In the genomic region with DNA sequence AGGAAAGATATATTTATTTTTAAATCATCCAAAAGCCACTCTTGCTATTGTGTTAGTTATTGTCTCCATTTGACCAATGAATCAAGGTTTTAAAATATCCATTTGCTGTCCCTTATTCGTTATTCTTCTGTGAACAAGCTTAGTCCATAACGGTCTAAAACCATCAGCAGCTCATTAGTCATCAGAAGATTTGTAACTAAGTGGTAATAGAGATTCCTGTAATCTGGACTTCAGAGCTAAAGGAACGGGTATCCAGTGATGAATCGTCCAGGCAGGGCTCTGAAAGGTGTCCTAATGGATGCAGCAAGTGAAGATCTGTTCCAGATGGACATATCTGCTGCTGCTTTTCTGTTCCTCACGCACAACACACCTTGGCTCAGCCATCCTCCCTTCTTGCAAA, we compare ENCODE assay signal across 27 cellular contexts.
"Had no signal": no experiment of that assay in that cellular context is flagged by ENCODE, and none has a peak within 500 bp of the region (broad histone marks: within the 10 kb centered on the region; RNA-seq: fewer than 3 reads in every experiment).

No MANE protein-coding gene starts in this region.

- DNase-seq: cerebellar nuclear complex; dermis blood vessel endothelial cell; endodermal cell; gastrocnemius medialis; heart right ventricle; hypothalamus; left lung; lower lobe of right lung; midbrain; nucleus accumbens; ovary; retina; right lobe of liver; spleen; stimulated activated CD4-positive, alpha-beta T cell treated with anti-CD3 and anti-CD28 coated beads, Interleukin-2, amount 100 ng/mL, for 24 hours; stimulated activated CD4-positive, alpha-beta T cell treated with anti-CD3 and anti-CD28 coated beads, Interleukin-4, amount 100 ng/mL, for 4 hours; stimulated activated naive B cell treated with anti-CD40 and anti-IgM and Interleukin-4, amounts not matched to agents 10 μg/mL and 1 μg/mL and 100 μg/mL, for 72 hours; stomach; substantia nigra; transverse colon had no signal

- H3K9ac ChIP-seq: neural progenitor cell had no signal

- H3K9me3 ChIP-seq: gastrocnemius medialis, heart right ventricle, left lung, lower lobe of right lung, ovary, prostate gland, right lobe of liver, spleen, stomach, thoracic aorta, transverse colon had no signal

- H3K4me1 ChIP-seq: gastrocnemius medialis, heart right ventricle, left lung, lower lobe of right lung, neural progenitor cell, prostate gland, right lobe of liver, spleen had no signal

- H2AFZ ChIP-seq: neural progenitor cell had no signal

- FAIRE-seq: colon, endothelial cell of umbilical vein, islet of Langerhans had no signal

- H3K36me3 ChIP-seq: gastrocnemius medialis, heart right ventricle, left lung, lower lobe of right lung, neural progenitor cell, ovary, prostate gland, right lobe of liver, spleen, stomach, thoracic aorta, transverse colon had no signal

- H3K27ac ChIP-seq: gastrocnemius medialis, heart right ventricle, left lung, lower lobe of right lung, neural progenitor cell, ovary, prostate gland, right lobe of liver, spleen, stomach, thoracic aorta, transverse colon had no signal

- H3K27me3 ChIP-seq: gastrocnemius medialis, heart right ventricle, left lung, ovary, right lobe of liver, spleen, stomach, transverse colon had no signal

- H3K4me3 ChIP-seq: gastrocnemius medialis, heart right ventricle, left lung, lower lobe of right lung, neural progenitor cell, ovary, prostate gland, right lobe of liver, spleen, stomach, thoracic aorta, transverse colon had no signal

- ATAC-seq: gastrocnemius medialis; heart right ventricle; left lung; lower lobe of right lung; natural killer cell treated with Interleukin-12 subunit alpha and Interleukin-12 subunit beta and Interleukin-15 and Interleukin-18, amount 100 ng/mL, for 72 hours; right lobe of liver; stimulated activated naive B cell treated with anti-CD40 and anti-IgM and Interleukin-4, amounts not matched to agents 10 μg/mL and 1 μg/mL and 100 μg/mL, for 72 hours had no signal

- H3K4me2 ChIP-seq: neural progenitor cell had no signal
